ENCODE assay signal across 8 cellular contexts in the genomic region with DNA sequence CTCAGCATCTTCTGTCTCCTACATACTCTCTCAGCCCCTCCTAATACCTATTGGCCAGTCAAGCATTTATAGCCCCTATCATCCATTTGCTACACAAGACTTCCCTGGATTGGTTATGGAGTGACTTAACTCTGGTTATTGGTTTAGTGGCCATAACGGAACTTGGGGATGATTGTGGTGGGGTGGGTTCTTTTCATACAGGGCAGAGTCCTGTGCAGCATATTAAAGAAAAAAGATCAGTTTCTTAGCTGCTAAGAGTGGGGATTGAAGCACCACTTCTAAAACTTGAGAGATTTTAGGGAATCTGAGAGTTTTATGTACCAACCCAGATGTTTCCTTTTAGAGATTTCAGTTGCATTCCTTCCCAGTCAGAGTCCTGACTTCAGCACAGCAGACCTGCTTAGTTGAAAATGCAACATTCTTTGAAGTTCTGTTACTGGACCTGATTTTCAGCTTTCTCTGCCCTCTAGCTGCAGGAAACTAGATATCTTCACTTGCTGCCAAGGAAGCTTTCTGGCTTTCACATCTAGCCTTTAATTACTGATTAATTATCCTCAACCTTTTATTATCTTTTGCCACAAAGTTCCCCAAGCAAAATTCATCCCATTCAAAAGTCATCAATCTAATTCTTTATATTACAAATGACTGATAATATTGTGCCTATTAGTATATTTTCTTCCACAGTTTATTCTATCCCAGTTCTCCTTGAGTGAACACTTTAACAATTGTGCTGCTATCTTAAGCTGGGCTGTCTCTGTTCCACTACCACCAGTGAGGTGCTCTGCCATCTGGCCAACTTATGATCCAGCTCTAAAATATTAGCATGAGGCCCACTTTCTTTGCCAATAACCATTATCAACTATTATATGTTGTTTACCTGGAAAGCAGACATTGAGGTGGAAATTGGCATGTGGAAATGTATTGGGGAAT.
DNase-seq lines count a peak whose midpoint lies in the region; ATAC-seq and TF ChIP-seq lines count a peak whose summit lies in the region.

No MANE protein-coding gene starts in this region.

- H3K36me3 ChIP-seq in upper lobe of right lung = no peaks in the 10 kb centered on the region

- H3K4me3 ChIP-seq in upper lobe of right lung = no peak overlapping the region

- no peaks in the 10 kb centered on the region for H3K27me3 ChIP-seq in upper lobe of right lung

- H3K4me1 ChIP-seq in upper lobe of right lung = peaks cover 7% of the 10 kb centered on the region

- H3K27ac ChIP-seq in upper lobe of right lung = no peak overlapping the region

- H3K9me3 ChIP-seq in upper lobe of right lung = no peaks in the 10 kb centered on the region

- TF ChIP-seq CTCF in upper lobe of right lung (IDR thresholded peaks at IDR 0.05) = peak; percentile 30

- peak; percentile 37 for DNase-seq in ACHN
- peak; percentile 18 for DNase-seq in OCI-M1 (lab: John Stamatoyannopoulos, UW)
- peak; percentile 12 for DNase-seq in hepatic stellate cell (ENCODE audit: low spot score)
- no peak for DNase-seq in upper lobe of right lung
- no peak for DNase-seq in NCI-H524 treated with DMSO at 0.1 percent for 48 hours (lab: John Stamatoyannopoulos, UW)
- DNase-seq in NCI-H1694 (lab: John Stamatoyannopoulos, UW) = no peak

- in situ Hi-C loops in ACHN (cut with HindIII; ENCODE audit: low pct_ligation_motif_present, low pct_unique_long_range_greater_than_20kb, low sequenced_read_pairs) = no loop called here

- intact Hi-C loops in upper lobe of right lung (cut with DNase I) = no loop called here

- ATAC-seq in GM21619 (IDR thresholded peaks at IDR 0.05; ENCODE audit: unreplicated experiment) = peak; percentile 74
- ATAC-seq in upper lobe of right lung = no peak
- ATAC-seq in GM18861 (IDR thresholded peaks at IDR 0.05; ENCODE audit: unreplicated experiment) = no peak

Comparison
In these comparisons a context has a peak if more than half of its experiments do, and no peak if none do; other contexts are left out.
1. DNase-seq: peak in ACHN (single experiment), OCI-M1 (single experiment) and hepatic stellate cell (single experiment); none in upper lobe of right lung (single experiment), NCI-H524 treated with DMSO at 0.1 percent for 48 hours (single experiment) and NCI-H1694 (single experiment).